ENCODE assay signal across 1 cellular context in genomic region chr7:50592940-50593339, GRCh38.
TF ChIP-seq lines count a peak whose summit lies in the region.

No MANE protein-coding gene starts in this region.

TF ChIP-seq in IMR-90, 13 proteins besides CTCF, POLR2A, EP300 and RAD21:
- no peak for TF ChIP-seq SMC3 (IDR thresholded peaks at IDR 0.05; ENCODE audit: low read depth, low read length)
- TF ChIP-seq NFE2L2 (IDR thresholded peaks at IDR 0.05; ENCODE audit: low read depth, low read length) = no peak
